12 cellular contexts compared by ENCODE assay signal in the genomic region with DNA sequence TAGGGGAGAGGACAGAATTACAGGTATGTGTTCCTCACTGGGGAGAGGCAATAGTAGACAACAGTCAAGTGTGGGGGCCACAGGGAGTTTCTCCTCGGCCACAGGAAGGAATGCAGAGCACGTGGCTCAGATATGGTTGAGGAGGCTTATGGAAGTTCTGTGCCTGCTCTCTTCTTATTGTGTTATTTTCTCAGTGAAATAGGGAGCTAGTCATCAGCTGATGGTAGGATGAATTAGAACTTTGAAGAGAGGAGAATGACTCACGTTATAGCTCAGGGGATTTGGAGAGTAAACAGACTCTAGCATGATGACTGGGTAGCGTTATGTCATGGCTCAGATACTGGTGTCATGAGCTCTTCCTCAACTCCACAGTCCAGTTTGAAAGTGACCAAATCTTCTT.
DNase-seq lines count a peak whose midpoint lies in the region; ATAC-seq, FAIRE-seq and TF ChIP-seq lines count a peak whose summit lies in the region.
"Had no signal": no experiment of that assay in that cellular context is flagged by ENCODE, and none has a peak within 500 bp of the region (broad histone marks: within the 10 kb centered on the region; RNA-seq: fewer than 3 reads in every experiment).

No MANE protein-coding gene starts in this region.

- no peak overlapping the region for H3K4me3 Mint-ChIP-seq in T-cell
- H3K4me3 Mint-ChIP-seq: activated T-cell treated with anti-CD3 and anti-CD28 coated beads, Interleukin-2, amount 50 U/mL, for 24 hours; WTC11 had no signal

- peaks cover 10% of the 10 kb centered on the region for H3K4me1 ChIP-seq in SJSA1 (replicated peaks)
- H3K4me1 ChIP-seq: vagina had no signal

- H3K4me1 Mint-ChIP-seq in T-cell = no peaks in the 10 kb centered on the region

- POLR2A ChIA-PET in T-cell (lab: Charles Lee) = no interaction called here

- no peak overlapping the region for H3K27ac Mint-ChIP-seq in T-cell
- H3K27ac Mint-ChIP-seq: activated T-cell treated with anti-CD3 and anti-CD28 coated beads, Interleukin-2, amount 50 U/mL, for 24 hours; WTC11 had no signal

- no peaks in the 10 kb centered on the region for H3K27me3 ChIP-seq in SJSA1 (replicated peaks)
- H3K27me3 ChIP-seq: vagina had no signal

- DNase-seq in H54 (ENCODE audit: insufficient read length, low spot score) (peak; percentile 66), SJSA1 (ENCODE audit: low read depth in 1 of 2, low spot score in 2 of 2) (peak in 1 of 2 experiments; percentile 69), fibroblast of pulmonary artery (ENCODE audit: low read depth) (peak; percentile 85), stromal cell of bone marrow (ENCODE audit: low read depth) (peak; percentile 96), OCI-M1 (lab: John Stamatoyannopoulos, UW) (no peak), NCI-H1930 (lab: John Stamatoyannopoulos, UW) (no peak), T-cell (no peak)
- DNase-seq: activated T-cell treated with anti-CD3 and anti-CD28 coated beads, Interleukin-2, amount 50 U/mL, for 24 hours; NCI-H2081 treated with DMSO at 0.1 percent for 48 hours had no signal

- TF ChIP-seq CTCF in fibroblast of pulmonary artery (IDR thresholded peaks at IDR 0.05; ENCODE audit: low read length, missing control alignments) = no peak

- H3K27ac ChIP-seq in SJSA1 = peak overlapping the region; percentile 37
- H3K27ac ChIP-seq: vagina had no signal

- peaks cover 0 to 10% (median 8%) of the 10 kb centered on the region in 3 donors for H3K9me3 Mint-ChIP-seq in T-cell
- H3K9me3 Mint-ChIP-seq: activated T-cell treated with anti-CD3 and anti-CD28 coated beads, Interleukin-2, amount 50 U/mL, for 24 hours; WTC11 had no signal

- FAIRE-seq in H54 (lab: Jason Lieb, UNC) = peak; percentile 95

- no peaks in the 10 kb centered on the region for H3K36me3 Mint-ChIP-seq in T-cell
- H3K36me3 Mint-ChIP-seq: WTC11 had no signal

- CTCF ChIA-PET in T-cell (lab: Charles Lee) = no interaction called here

- no peaks in the 10 kb centered on the region for H3K36me3 ChIP-seq in SJSA1
- H3K36me3 ChIP-seq: vagina had no signal

- no peak for TF ChIP-seq POLR2A in H54 (IDR thresholded peaks at IDR 0.05; ENCODE audit: low read depth, low read length)

- H3K27me3 Mint-ChIP-seq in T-cell = peaks cover 2 to 4% of the 10 kb centered on the region in 2 donors
- H3K27me3 Mint-ChIP-seq: activated T-cell treated with anti-CD3 and anti-CD28 coated beads, Interleukin-2, amount 50 U/mL, for 24 hours had no signal

- no peak for ATAC-seq in T-cell (replicated peaks in 1 of 4)
- ATAC-seq: WTC11 had no signal

- H3K9me3 ChIP-seq in SJSA1 (replicated peaks) = no peaks in the 10 kb centered on the region
- H3K9me3 ChIP-seq: vagina had no signal

- H3K4me3 ChIP-seq in SJSA1 = no peak overlapping the region
- H3K4me3 ChIP-seq in fibroblast of pulmonary artery (replicated peaks; ENCODE audit: low read depth, low read length) = no peak overlapping the region
- H3K4me3 ChIP-seq: lung, vagina had no signal

Comparison
In these comparisons a context has a peak if more than half of its experiments do, and no peak if none do; other contexts are left out.
1. DNase-seq: peak in H54 (single experiment), fibroblast of pulmonary artery (single experiment) and stromal cell of bone marrow (single experiment); none in OCI-M1 (single experiment), NCI-H1930 (0 of 2) and T-cell (0 of 34).